ENCODE assay signal across 9 cellular contexts in the genomic region with DNA sequence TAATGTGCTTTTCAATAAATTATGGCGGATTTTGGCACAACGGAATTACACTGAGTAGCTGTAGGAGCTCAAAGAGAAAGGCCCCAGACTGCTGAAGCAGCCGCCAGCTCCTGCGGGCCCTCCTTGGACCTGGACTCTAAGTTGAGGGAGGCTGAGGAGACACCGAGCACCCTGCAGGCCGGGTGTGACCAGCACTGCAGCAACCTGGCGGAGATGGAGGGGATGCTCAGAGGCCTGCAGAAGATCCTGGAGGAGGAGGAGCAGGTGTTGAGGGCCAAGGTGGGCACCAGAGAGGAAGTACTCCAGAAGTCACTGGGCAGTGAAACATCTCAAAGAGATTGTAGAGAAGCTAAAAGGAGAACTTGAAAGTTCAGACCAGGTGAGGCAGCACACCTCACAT. TPM values are rescaled to one million over a fixed set of nuclear protein-coding genes. Genes with fewer than 3 reads are reported as not detected.
"Had no signal": no experiment of that assay in that cellular context is flagged by ENCODE, and none has a peak within 500 bp of the region (broad histone marks: within the 10 kb centered on the region; RNA-seq: fewer than 3 reads in every experiment).

No MANE protein-coding gene starts in this region.

- H3K4me3 ChIP-seq: K562 had no signal

- H3K27me3 Mint-ChIP-seq: IgD-negative memory B cell had no signal

- H3K4me3 Mint-ChIP-seq: IgD-negative memory B cell had no signal

- H3K4me1 Mint-ChIP-seq: IgD-negative memory B cell had no signal

- DNase-seq: IMR-90, KBM-7, KG1 had no signal

- H3K27ac ChIP-seq: HL-60 had no signal

RNA-seq across cellular contexts. Expression of a gene that starts 33.0 kb away (rescaled TPM):
- total RNA-seq: HepG2, HT-29, HT1080, IMR-90, K562 had no signal
- polyA plus RNA-seq: HepG2, IgD-negative memory B cell, IMR-90, K562 had no signal
